In genomic region chr3:32619395-32619794, GRCh38 we compare ENCODE assay signal across 32 cellular contexts.
"Had no signal": no experiment of that assay in that cellular context is flagged by ENCODE, and none has a peak within 500 bp of the region (broad histone marks: within the 10 kb centered on the region; RNA-seq: fewer than 3 reads in every experiment).

No MANE protein-coding gene starts in this region.

- DNase-seq: naive thymus-derived CD8-positive, alpha-beta T cell; occipital lobe; ovary; posterior cingulate gyrus; psoas muscle; right cardiac atrium; right lobe of liver; sigmoid colon; spleen; stimulated activated CD4-positive, alpha-beta T cell treated with anti-CD3 and anti-CD28 coated beads, Interleukin-12 subunit alpha, Interleukin-12 subunit beta, amount 100 ng/mL, for 4 hours; stimulated activated CD4-positive, alpha-beta T cell treated with anti-CD3 and anti-CD28 coated beads, Interleukin-1b, Interleukin-23, amount 100 ng/mL, for 48 hours; stimulated activated CD4-positive, alpha-beta T cell treated with anti-CD3 and anti-CD28 coated beads, Interleukin-4, amount 100 ng/mL, for 1 hour; stimulated activated CD4-positive, alpha-beta T cell treated with anti-CD3 and anti-CD28 coated beads, Interleukin-4, amount 100 ng/mL, for 4 hours; stimulated activated CD8-positive, alpha-beta memory T cell treated with anti-CD3 and anti-CD28 coated beads, Interleukin-4, amount 100 ng/mL, for 48 hours; stimulated activated naive CD4-positive, alpha-beta T cell; stimulated activated naive CD8-positive, alpha-beta T cell treated with anti-CD3 and anti-CD28 coated beads, Interleukin-15, amount 100 ng/mL, for 72 hours; stimulated activated naive CD8-positive, alpha-beta T cell treated with anti-CD3 and anti-CD28 coated beads, Interleukin-15, Interleukin-2, amounts not matched to agents 100 U/mL and 50 U/mL, for 24 hours; substantia nigra; thyroid gland; trophoblast cell; upper lobe of left lung had no signal

- ATAC-seq: naive thymus-derived CD8-positive, alpha-beta T cell; psoas muscle; right cardiac atrium; right lobe of liver; stimulated activated memory B cell treated with anti-CD40 and anti-IgM and Interleukin-4, amounts not matched to agents 10 μg/mL and 1 μg/mL and 100 μg/mL, for 72 hours; stimulated activated naive CD8-positive, alpha-beta T cell treated with anti-CD3 and anti-CD28 coated beads, Interleukin-15, amount 100 ng/mL, for 72 hours; stimulated activated naive CD8-positive, alpha-beta T cell treated with anti-CD3 and anti-CD28 coated beads, Interleukin-15, Interleukin-2, amounts not matched to agents 100 U/mL and 50 U/mL, for 24 hours had no signal

- FAIRE-seq: urothelium cell line had no signal

- H3K9me3 ChIP-seq: ovary, psoas muscle, right lobe of liver, sigmoid colon, suprapubic skin, thoracic aorta, thyroid gland, vagina had no signal

- H3K4me1 Mint-ChIP-seq: naive thymus-derived CD8-positive, alpha-beta T cell; nephron; neural progenitor cell; stimulated activated memory B cell treated with anti-CD40 and anti-IgM and Interleukin-4, amounts not matched to agents 10 μg/mL and 1 μg/mL and 100 μg/mL, for 72 hours; stimulated activated naive CD8-positive, alpha-beta T cell treated with anti-CD3 and anti-CD28 coated beads, Interleukin-15, amount 100 ng/mL, for 72 hours had no signal

- H3K27ac Mint-ChIP-seq: naive thymus-derived CD8-positive, alpha-beta T cell; nephron; neural progenitor cell; progenitor cell of endocrine pancreas; stimulated activated memory B cell treated with anti-CD40 and anti-IgM and Interleukin-4, amounts not matched to agents 10 μg/mL and 1 μg/mL and 100 μg/mL, for 72 hours; stimulated activated naive CD8-positive, alpha-beta T cell treated with anti-CD3 and anti-CD28 coated beads, Interleukin-15, amount 100 ng/mL, for 72 hours had no signal

- H3K27me3 Mint-ChIP-seq: stimulated activated naive CD8-positive, alpha-beta T cell treated with anti-CD3 and anti-CD28 coated beads, Interleukin-15, amount 100 ng/mL, for 72 hours had no signal

- H3K36me3 Mint-ChIP-seq: neural progenitor cell; stimulated activated memory B cell treated with anti-CD40 and anti-IgM and Interleukin-4, amounts not matched to agents 10 μg/mL and 1 μg/mL and 100 μg/mL, for 72 hours had no signal

- H3K36me3 ChIP-seq: neural progenitor cell, ovary, right lobe of liver, sigmoid colon, spleen, suprapubic skin, thoracic aorta, thyroid gland, tibial nerve, upper lobe of left lung, vagina had no signal

- H3K4me3 Mint-ChIP-seq: naive thymus-derived CD8-positive, alpha-beta T cell; nephron; neural progenitor cell; stimulated activated memory B cell treated with anti-CD40 and anti-IgM and Interleukin-4, amounts not matched to agents 10 μg/mL and 1 μg/mL and 100 μg/mL, for 72 hours; stimulated activated naive CD8-positive, alpha-beta T cell treated with anti-CD3 and anti-CD28 coated beads, Interleukin-15, amount 100 ng/mL, for 72 hours had no signal

- H3K4me1 ChIP-seq: neural progenitor cell, parathyroid adenoma, psoas muscle, right lobe of liver, sigmoid colon, spleen, suprapubic skin, tibial nerve, vagina had no signal

- H3K9ac ChIP-seq: neural progenitor cell, parathyroid adenoma had no signal

- H3K4me3 ChIP-seq: neural progenitor cell, ovary, psoas muscle, right lobe of liver, sigmoid colon, smooth muscle cell, spleen, suprapubic skin, thoracic aorta, thyroid gland, tibial nerve, upper lobe of left lung, vagina had no signal

- H3K27ac ChIP-seq: neural progenitor cell, ovary, parathyroid adenoma, psoas muscle, right lobe of liver, sigmoid colon, spleen, suprapubic skin, thoracic aorta, thyroid gland, tibial nerve, upper lobe of left lung, vagina had no signal

- H3K27me3 ChIP-seq: neural progenitor cell, ovary, right lobe of liver, sigmoid colon, spleen, suprapubic skin, thyroid gland, tibial nerve, upper lobe of left lung, vagina had no signal
